ENCODE assay signal across 12 cellular contexts in the genomic region with DNA sequence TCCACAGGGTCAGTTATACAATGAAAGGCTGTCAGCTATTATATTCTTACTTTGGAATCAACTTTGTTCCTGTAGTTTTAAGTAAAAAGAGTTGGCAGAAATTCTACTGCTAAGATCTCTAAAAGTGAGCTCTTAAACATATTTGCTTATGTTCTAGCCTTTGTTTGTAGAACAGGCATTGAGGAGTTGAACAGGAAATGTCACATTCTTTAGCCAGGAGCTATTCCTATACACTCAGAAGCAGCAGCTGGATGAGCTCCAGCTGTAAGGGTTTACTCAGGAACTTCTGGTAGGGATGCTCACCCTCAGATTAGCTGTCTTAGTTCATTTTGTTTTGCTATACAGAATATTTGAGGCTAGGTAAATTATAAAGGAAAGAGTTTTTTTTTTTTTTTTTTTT. TPM values are rescaled to one million over a fixed set of nuclear protein-coding genes. Genes with fewer than 3 reads are reported as not detected.
DNase-seq lines count a peak whose midpoint lies in the region; ATAC-seq and TF ChIP-seq lines count a peak whose summit lies in the region.
"Had no signal": no experiment of that assay in that cellular context is flagged by ENCODE, and none has a peak within 500 bp of the region (broad histone marks: within the 10 kb centered on the region; RNA-seq: fewer than 3 reads in every experiment).

No MANE protein-coding gene starts in this region.

- no peak overlapping the region for H3K4me3 Mint-ChIP-seq in MCF 10A (ENCODE audit: unreplicated experiment)
- H3K4me3 Mint-ChIP-seq: activated T-helper 1 cell treated with anti-CD3 and anti-CD28 coated beads, Interleukin-12 subunit alpha, Interleukin-12 subunit beta, Interleukin-2, Interleukin-4 antibody, amounts not matched to agents 30 ng/mL and 10 ng/mL and 1 ng/mL, durations not matched to agents 14 hours and 24 hours and 36 hours had no signal

- no peak for TF ChIP-seq CTCF in MCF 10A (IDR thresholded peaks at IDR 0.05; ENCODE audit: unreplicated experiment)
- TF ChIP-seq CTCF in upper lobe of right lung (IDR thresholded peaks at IDR 0.05) = no peak

- DNase-seq in LoVo (ENCODE audit: low spot score) = peak; percentile 85
- DNase-seq in MCF 10A (ENCODE audit: unreplicated experiment) = peak; percentile 71
- peak; percentile 55 to 66 for DNase-seq in left colon
- DNase-seq in upper lobe of right lung = no peak
- no peak for DNase-seq in substantia nigra (lab: John Stamatoyannopoulos, UW)
- DNase-seq in GM03348 (ENCODE audit: low spot score) = no peak
- DNase-seq: DND-41, hippocampal formation had no signal

- POLR2A ChIA-PET in MCF 10A (lab: Yijun Ruan, JAX) = interaction anchor here (0.6 to 1.1 kb wide), 4 partner anchors 9 to 467 kb away, joined by 3 to 5 read pairs (median 4); no protein-coding TSS in a partner anchor

- CTCF ChIA-PET in MCF 10A (lab: Yijun Ruan, JAX) = interaction anchor here (0.6 to 1.8 kb wide), 6 partner anchors 9 to 585 kb away, joined by 3 to 5 read pairs (median 4); no protein-coding TSS in a partner anchor

- no peaks in the 10 kb centered on the region for H3K36me3 ChIP-seq in upper lobe of right lung

- no peak overlapping the region for H3K4me3 ChIP-seq in upper lobe of right lung
- H3K4me3 ChIP-seq: coronary artery had no signal

- no peaks in the 10 kb centered on the region for H3K27me3 Mint-ChIP-seq in MCF 10A (ENCODE audit: insufficient read depth, unreplicated experiment)

- no peaks in the 10 kb centered on the region for H3K36me3 Mint-ChIP-seq in MCF 10A (ENCODE audit: insufficient read depth, unreplicated experiment)

- peaks cover 6% of the 10 kb centered on the region for H3K4me1 Mint-ChIP-seq in MCF 10A (ENCODE audit: insufficient read depth, unreplicated experiment)

- ATAC-seq in left colon (peak; percentile 88), upper lobe of right lung (peak; percentile 91), GM18498 (IDR thresholded peaks at IDR 0.05; ENCODE audit: unreplicated experiment) (no peak)

- no peaks in the 10 kb centered on the region for H3K9me3 Mint-ChIP-seq in MCF 10A (ENCODE audit: unreplicated experiment)
- H3K9me3 Mint-ChIP-seq: activated T-helper 1 cell treated with anti-CD3 and anti-CD28 coated beads, Interleukin-12 subunit alpha, Interleukin-12 subunit beta, Interleukin-2, Interleukin-4 antibody, amounts not matched to agents 30 ng/mL and 10 ng/mL and 1 ng/mL, durations not matched to agents 14 hours and 24 hours and 36 hours had no signal

- intact Hi-C loops in MCF 10A (cut with micrococcal nuclease) (no loop called here), left colon (cut with DNase I, micrococcal nuclease) (no loop called here), upper lobe of right lung (cut with DNase I) (no loop called here)

- H3K27ac ChIP-seq in upper lobe of right lung (peak overlapping the region; percentile 25), substantia nigra (ENCODE audit: low read depth, low read length, poor library complexity, severe bottlenecking) (no peak overlapping the region)
- H3K27ac ChIP-seq: coronary artery had no signal

- no peak overlapping the region for H3K27ac Mint-ChIP-seq in MCF 10A (ENCODE audit: low read depth, unreplicated experiment)
- H3K27ac Mint-ChIP-seq: activated T-helper 1 cell treated with anti-CD3 and anti-CD28 coated beads, Interleukin-12 subunit alpha, Interleukin-12 subunit beta, Interleukin-2, Interleukin-4 antibody, amounts not matched to agents 30 ng/mL and 10 ng/mL and 1 ng/mL, durations not matched to agents 14 hours and 24 hours and 36 hours had no signal

- no TSS peak for BruUV-seq in MCF 10A (replicated peaks; lab: Mats Ljungman, UMichigan)

- no peaks in the 10 kb centered on the region for H3K9me3 ChIP-seq in upper lobe of right lung

- H3K27me3 ChIP-seq in upper lobe of right lung = no peaks in the 10 kb centered on the region

- no peaks in the 10 kb centered on the region for H3K4me1 ChIP-seq in upper lobe of right lung

RNA-seq across cellular contexts. Expression of gene SPINK14, which starts 22.4 kb away (rescaled TPM):
- total RNA-seq in MCF 10A (2022) = not detected in 2 replicates
- not detected for total RNA-seq in left colon
- total RNA-seq in upper lobe of right lung = not detected
- total RNA-seq: activated T-helper 1 cell treated with anti-CD3 and anti-CD28 coated beads, Interleukin-12 subunit alpha, Interleukin-12 subunit beta, Interleukin-2, Interleukin-4 antibody, amounts not matched to agents 30 ng/mL and 10 ng/mL and 1 ng/mL, durations not matched to agents 14 hours and 24 hours and 36 hours; osteoblast had no signal

RNA-seq across cellular contexts. Expression of gene SPINK6, which starts 56.9 kb away (rescaled TPM):
- total RNA-seq in MCF 10A (2022) (0.56 and 1.9 TPM in 2 replicates), left colon (not detected), upper lobe of right lung (not detected)
- total RNA-seq: activated T-helper 1 cell treated with anti-CD3 and anti-CD28 coated beads, Interleukin-12 subunit alpha, Interleukin-12 subunit beta, Interleukin-2, Interleukin-4 antibody, amounts not matched to agents 30 ng/mL and 10 ng/mL and 1 ng/mL, durations not matched to agents 14 hours and 24 hours and 36 hours; osteoblast had no signal

Comparison
In these comparisons a context has a peak if more than half of its experiments do, and no peak if none do; other contexts are left out.
1. DNase-seq: peak in LoVo (single experiment), MCF 10A (single experiment) and left colon (2 of 2); none in upper lobe of right lung (single experiment), substantia nigra (0 of 49) and GM03348 (single experiment).